In genomic region chr11:772429-773390, GRCh38 we compare ENCODE assay signal across 18 cellular contexts. TPM values are rescaled to one million over a fixed set of nuclear protein-coding genes. Genes with fewer than 3 reads are reported as not detected.
DNase-seq lines count a peak whose midpoint lies in the region; ATAC-seq, FAIRE-seq and TF ChIP-seq lines count a peak whose summit lies in the region.
"Had no signal": no experiment of that assay in that cellular context is flagged by ENCODE, and none has a peak within 500 bp of the region (broad histone marks: within the 10 kb centered on the region; RNA-seq: fewer than 3 reads in every experiment).

No MANE protein-coding gene starts in this region.

- no peak overlapping the region for H3K4me3 ChIP-seq in K562
- no peak overlapping the region for H3K4me3 ChIP-seq in lower lobe of right lung

- 94% methylated on average over 27 of the region's 34 CpGs for WGBS in K562 (ENCODE audit: insufficient coverage, low coverage, missing lambda C conversion rate)

- H3K79me2 ChIP-seq in K562 (ENCODE audit: control insufficient read depth, insufficient read depth, low read length) = peaks cover 68% of the 10 kb centered on the region

- intact Hi-C loops in K562 (cut with micrococcal nuclease) = no loop called here
- intact Hi-C loops in lower lobe of right lung (cut with DNase I) = no loop called here

- H3K36me3 Mint-ChIP-seq in activated T-cell treated with anti-CD3 and anti-CD28 coated beads, Interleukin-2, amount 50 U/mL, for 72 hours (ENCODE audit: insufficient read depth in 2 of 2) = peaks cover 0 to 4% of the 10 kb centered on the region in 2 donors

- H3K4me2 ChIP-seq in K562 (ENCODE audit: insufficient read depth, low read length) = no peak overlapping the region
- H3K4me2 ChIP-seq: KMS-11 had no signal

- no peak for TF ChIP-seq RAD21 in K562 (CRISPR knock-in tag; conservative IDR thresholded peaks at IDR 0.05 in 1 of 2, IDR thresholded peaks at IDR 0.05 in 1 of 2)

- peaks cover 6% of the 10 kb centered on the region for H3K9me1 ChIP-seq in K562 (ENCODE audit: control insufficient read depth, insufficient read depth, low read length)

- no peak for FAIRE-seq in K562 (lab: Jason Lieb, UNC)
- FAIRE-seq: small intestine had no signal

- peaks cover 28% of the 10 kb centered on the region for H4K20me1 ChIP-seq in K562 (replicated peaks; ENCODE audit: control insufficient read depth, insufficient read depth, low read length)

- no peak overlapping the region for H3K27ac Mint-ChIP-seq in activated T-cell treated with anti-CD3 and anti-CD28 coated beads, Interleukin-2, amount 50 U/mL, for 72 hours
- H3K27ac Mint-ChIP-seq: activated T-helper 2 cell treated with anti-CD3 and anti-CD28 coated beads, Interferon-gamma antibody, Interleukin-2, Interleukin-4, amounts not matched to agents 10 μg/mL and 5 μg/mL and 100 μg/mL, durations not matched to agents 14 hours and 24 hours and 36 hours; CD8-positive, alpha-beta T cell; naive thymus-derived CD8-positive, alpha-beta T cell had no signal

- POLR2A ChIA-PET in K562 (lab: Yijun Ruan, JAX) = interaction anchor here (0.6 to 0.9 kb wide), 3 partner anchors 9 to 300 kb away, joined by 3 read pairs; no protein-coding TSS in a partner anchor

- in situ Hi-C loops in K562 (cut with MboI) = no loop called here

- H3K27ac ChIP-seq in K562 (ENCODE audit: extremely low read depth, low read depth, low read length) = no peak overlapping the region
- H3K27ac ChIP-seq in lower lobe of right lung = no peak overlapping the region
- H3K27ac ChIP-seq in temporal lobe (ENCODE audit: low read depth, low read length) = peak overlapping the region; percentile 88
- H3K27ac ChIP-seq: KMS-11 had no signal

- H3K4me1 ChIP-seq in K562 (replicated peaks in 1 of 2; ENCODE audit: control insufficient read depth in 2 of 2, insufficient read depth in 2 of 2, low read length in 2 of 2) = peaks cover 9 to 75% of the 10 kb centered on the region in 2 experiments; a peak in 3 of 5 replicates
- peaks cover 20% of the 10 kb centered on the region for H3K4me1 ChIP-seq in lower lobe of right lung

- TF ChIP-seq CTCF in K562 (IDR thresholded peaks at IDR 0.05 in 2 of 3, conservative IDR thresholded peaks at IDR 0.05 in 1 of 3; ENCODE audit: insufficient read depth in 2 of 3, low read depth in 1 of 3, low read length in 3 of 3) (no peak), lower lobe of right lung (IDR thresholded peaks at IDR 0.05) (no peak)

- no peak overlapping the region for H3K4me3 Mint-ChIP-seq in activated T-cell treated with anti-CD3 and anti-CD28 coated beads, Interleukin-2, amount 50 U/mL, for 72 hours
- H3K4me3 Mint-ChIP-seq: CD8-positive, alpha-beta T cell; naive thymus-derived CD8-positive, alpha-beta T cell had no signal

- CTCF ChIA-PET in K562 (lab: Yijun Ruan, JAX; ENCODE audit: low intra/inter-chr PET ratio) = no interaction called here

- DNase-seq in K562 (ENCODE audit: extremely low read depth in 1 of 4, low spot score in 3 of 4) (no peak), lower lobe of right lung (peak; percentile 44), SIG-M5 treated with dmso at 0.1 percent for 504 hours (lab: John Stamatoyannopoulos, UW; ENCODE audit: unreplicated experiment) (no peak)
- DNase-seq in activated T-cell treated with anti-CD3 and anti-CD28 coated beads, Interleukin-2, amount 50 U/mL, for 72 hours = no peak
- DNase-seq: activated CD4-positive, alpha-beta T cell treated with anti-CD3 and anti-CD28 coated beads, Interleukin-2, amount 50 U/mL, for 48 hours; CD8-positive, alpha-beta T cell; GDM1; kidney glomerular epithelial cell; naive thymus-derived CD8-positive, alpha-beta T cell; NCI-H187 treated with DMSO at 0.1 percent for 48 hours; NCI-H526 treated with DMSO at 0.1 percent for 48 hours; small intestine; T1000 had no signal

- H3K27me3 Mint-ChIP-seq in activated T-cell treated with anti-CD3 and anti-CD28 coated beads, Interleukin-2, amount 50 U/mL, for 72 hours (ENCODE audit: low read depth) = no peaks in the 10 kb centered on the region
- H3K27me3 Mint-ChIP-seq: naive thymus-derived CD8-positive, alpha-beta T cell had no signal

- no peak for TF ChIP-seq POLR2A in K562 (conservative IDR thresholded peaks at IDR 0.05)

- H3K9me3 ChIP-seq in K562 (replicated peaks; ENCODE audit: control insufficient read depth, insufficient read depth, low read depth, low read length) (no peaks in the 10 kb centered on the region; the same call in 1 of the 2 replicates), lower lobe of right lung (no peaks in the 10 kb centered on the region)

- no TSS peak for BruUV-seq in K562 (replicated peaks; lab: Mats Ljungman, UMichigan)

- peaks cover 62% of the 10 kb centered on the region for H3K36me3 ChIP-seq in K562 (ENCODE audit: control insufficient read depth, insufficient read depth, low read length)
- peaks cover 44% of the 10 kb centered on the region for H3K36me3 ChIP-seq in lower lobe of right lung

- no peaks in the 10 kb centered on the region for H3K9me3 Mint-ChIP-seq in activated T-cell treated with anti-CD3 and anti-CD28 coated beads, Interleukin-2, amount 50 U/mL, for 72 hours
- H3K9me3 Mint-ChIP-seq: activated T-helper 2 cell treated with anti-CD3 and anti-CD28 coated beads, Interferon-gamma antibody, Interleukin-2, Interleukin-4, amounts not matched to agents 10 μg/mL and 5 μg/mL and 100 μg/mL, durations not matched to agents 14 hours and 24 hours and 36 hours; CD8-positive, alpha-beta T cell; naive thymus-derived CD8-positive, alpha-beta T cell had no signal

- H3K9ac ChIP-seq in K562 (ENCODE audit: insufficient read depth in 1 of 2, low read depth in 2 of 2, low read length in 2 of 2) = peak overlapping the region in 1 of 2 experiments; percentile 65; a peak in 2 of 4 replicates
- H3K9ac ChIP-seq: KMS-11 had no signal

- no peak for TF ChIP-seq EP300 in K562 (IDR thresholded peaks at IDR 0.05; ENCODE audit: low read length)

- no peak overlapping the region for H2AFZ ChIP-seq in K562 (ENCODE audit: low read depth, low read length)

- H3K27me3 ChIP-seq in K562 (ENCODE audit: control insufficient read depth in 2 of 2, insufficient read depth in 2 of 2, low read length in 2 of 2) = no peaks in the 10 kb centered on the region
- no peaks in the 10 kb centered on the region for H3K27me3 ChIP-seq in lower lobe of right lung (ENCODE audit: low read depth)

- no peak for ATAC-seq in K562
- no peak for ATAC-seq in lower lobe of right lung
- ATAC-seq in activated T-cell treated with anti-CD3 and anti-CD28 coated beads, Interleukin-2, amount 50 U/mL, for 72 hours (replicated peaks in 1 of 2) = no peak
- ATAC-seq: CD8-positive, alpha-beta T cell; naive thymus-derived CD8-positive, alpha-beta T cell; Right ventricle myocardium inferior had no signal

- peaks cover 21% of the 10 kb centered on the region for H3K4me1 Mint-ChIP-seq in activated T-cell treated with anti-CD3 and anti-CD28 coated beads, Interleukin-2, amount 50 U/mL, for 72 hours (ENCODE audit: low read depth)

RNA-seq across cellular contexts. Expression of gene GATD1, which starts 4.6 kb away (rescaled TPM):
- total RNA-seq in K562 (2011; cell fraction: chromatin; rRNA removed; ENCODE audit: low replicate concordance) = 140 and 450 TPM in 2 replicates
- total RNA-seq in K562 (2011; cell fraction: nucleolus; rRNA removed) = 336 and 342 TPM in 2 replicates
- 156 and 178 TPM in 2 replicates for total RNA-seq in K562 (2011; cell fraction: nucleoplasm; rRNA removed)
- total RNA-seq in K562 (2014; rRNA removed) (50.8 and 50.9 TPM in 2 replicates), K562 (2014; rRNA removed; fragmentation: Illumina TruSeq; extraction: Trizol) (13.5 and 17.1 TPM in 2 replicates), K562 (2015; rRNA removed; fragmentation: Illumina TruSeq; extraction: Trizol) (45.4 and 49.5 TPM in 2 replicates), K562 (2021) (105 and 118 TPM in 2 replicates), lower lobe of right lung (46.7 TPM), temporal lobe (24.8 TPM)
- polyA plus RNA-seq in K562 (2011; rRNA removed) (35.8 and 58.6 TPM in 2 replicates), K562 (2014; fragmentation: Illumina TruSeq; extraction: Trizol) (36.9 and 78.5 TPM in 2 replicates), K562 (2014; fragmentation: Nextera tagmentation; extraction: Ambion mirVana) (1 to 10 TPM; 2.8 to 3.3 TPM), K562 (2014; rRNA removed) (144 TPM in 2 replicates)
- 47.9 and 104 TPM in 2 replicates for polyA plus RNA-seq in K562 (2011; cell fraction: cytosol; rRNA removed)
- polyA plus RNA-seq in K562 (2011; cell fraction: nucleus; rRNA removed) = 263 and 504 TPM in 2 replicates
- polyA plus RNA-seq in K562 (2012) = 53.2 and 84.6 TPM in 2 replicates
- polyA minus RNA-seq in K562 (2011; rRNA and poly(A)+ RNA removed) = 6.8 and 13.8 TPM in 2 replicates
- 29.3 and 39.0 TPM in 2 replicates for polyA minus RNA-seq in K562 (2011; cell fraction: cytosol; rRNA and poly(A)+ RNA removed)
- polyA minus RNA-seq in K562 (2011; cell fraction: nucleus; rRNA and poly(A)+ RNA removed) = 57.2 and 63.4 TPM in 2 replicates
- total RNA-seq in activated T-cell treated with anti-CD3 and anti-CD28 coated beads, Interleukin-2, amount 50 U/mL, for 72 hours = 10 to 100 TPM; 31.9 to 34.4 TPM

RNA-seq across cellular contexts. Expression of gene CEND1, which starts 17.2 kb away (rescaled TPM):
- not detected in 2 replicates for total RNA-seq in K562 (2011; cell fraction: chromatin; rRNA removed; ENCODE audit: low replicate concordance)
- not detected in 2 replicates for total RNA-seq in K562 (2011; cell fraction: nucleolus; rRNA removed)
- total RNA-seq in K562 (2011; cell fraction: nucleoplasm; rRNA removed) = not detected in 2 replicates
- total RNA-seq in K562 (2014; rRNA removed) (0.18 and 0.73 TPM in 2 replicates), K562 (2014; rRNA removed; fragmentation: Illumina TruSeq; extraction: Trizol) (not detected in 2 replicates), K562 (2015; rRNA removed; fragmentation: Illumina TruSeq; extraction: Trizol) (not detected in 2 replicates), K562 (2021) (0.16 and 0.63 TPM in 2 replicates), lower lobe of right lung (not detected), temporal lobe (8.6 TPM)
- polyA plus RNA-seq in K562 (2011; rRNA removed) (not detected in 2 replicates), K562 (2014; fragmentation: Illumina TruSeq; extraction: Trizol) (0.13 and 0.24 TPM in 2 replicates), K562 (2014; fragmentation: Nextera tagmentation; extraction: Ambion mirVana) (not detected), K562 (2014; rRNA removed) (1.2 TPM in 1 of 2 replicates, not detected in the other)
- polyA plus RNA-seq in K562 (2011; cell fraction: cytosol; rRNA removed) = 0.06 TPM in 1 of 2 replicates, not detected in the other
- not detected in 2 replicates for polyA plus RNA-seq in K562 (2011; cell fraction: nucleus; rRNA removed)
- polyA plus RNA-seq in K562 (2012) = 0.28 and 0.31 TPM in 2 replicates
- polyA minus RNA-seq in K562 (2011; rRNA and poly(A)+ RNA removed) = not detected in 2 replicates
- not detected in 2 replicates for polyA minus RNA-seq in K562 (2011; cell fraction: cytosol; rRNA and poly(A)+ RNA removed)
- polyA minus RNA-seq in K562 (2011; cell fraction: nucleus; rRNA and poly(A)+ RNA removed) = not detected in 2 replicates
- total RNA-seq in activated T-cell treated with anti-CD3 and anti-CD28 coated beads, Interleukin-2, amount 50 U/mL, for 72 hours = 1 to 10 TPM; 1.4 to 1.6 TPM
- total RNA-seq: CD8-positive, alpha-beta T cell; H4; naive thymus-derived CD8-positive, alpha-beta T cell; Right ventricle myocardium inferior had no signal
- polyA plus RNA-seq: naive thymus-derived CD8-positive, alpha-beta T cell had no signal

RNA-seq across cellular contexts. Expression of gene SLC25A22, which starts 25.4 kb away (rescaled TPM):
- total RNA-seq in K562 (2011; cell fraction: chromatin; rRNA removed; ENCODE audit: low replicate concordance) = 18.6 and 84.0 TPM in 2 replicates
- total RNA-seq in K562 (2011; cell fraction: nucleolus; rRNA removed) = 75.0 and 76.5 TPM in 2 replicates
- 35.6 and 39.5 TPM in 2 replicates for total RNA-seq in K562 (2011; cell fraction: nucleoplasm; rRNA removed)
- total RNA-seq in K562 (2014; rRNA removed) (17.0 and 21.5 TPM in 2 replicates), K562 (2014; rRNA removed; fragmentation: Illumina TruSeq; extraction: Trizol) (2.5 and 3.0 TPM in 2 replicates), K562 (2015; rRNA removed; fragmentation: Illumina TruSeq; extraction: Trizol) (11.4 and 11.8 TPM in 2 replicates), K562 (2021) (54.7 and 55.4 TPM in 2 replicates), lower lobe of right lung (18.2 TPM), temporal lobe (19.7 TPM)
- polyA plus RNA-seq in K562 (2011; rRNA removed) (9.3 and 32.2 TPM in 2 replicates), K562 (2014; fragmentation: Illumina TruSeq; extraction: Trizol) (15.0 and 37.3 TPM in 2 replicates), K562 (2014; fragmentation: Nextera tagmentation; extraction: Ambion mirVana) (under 1 TPM; 0.41 to 0.44 TPM), K562 (2014; rRNA removed) (30.0 and 32.8 TPM in 2 replicates)
- 10.7 and 26.2 TPM in 2 replicates for polyA plus RNA-seq in K562 (2011; cell fraction: cytosol; rRNA removed)
- polyA plus RNA-seq in K562 (2011; cell fraction: nucleus; rRNA removed) = 46.7 and 86.6 TPM in 2 replicates
- 25.7 and 28.8 TPM in 2 replicates for polyA plus RNA-seq in K562 (2012)
- 6.1 and 7.3 TPM in 2 replicates for polyA minus RNA-seq in K562 (2011; rRNA and poly(A)+ RNA removed)
- polyA minus RNA-seq in K562 (2011; cell fraction: cytosol; rRNA and poly(A)+ RNA removed) = 19.8 and 31.9 TPM in 2 replicates
- 14.7 and 16.0 TPM in 2 replicates for polyA minus RNA-seq in K562 (2011; cell fraction: nucleus; rRNA and poly(A)+ RNA removed)
- total RNA-seq in activated T-cell treated with anti-CD3 and anti-CD28 coated beads, Interleukin-2, amount 50 U/mL, for 72 hours = 10 to 100 TPM; 30.8 to 40.2 TPM

RNA-seq across cellular contexts. Expression of gene TALDO1, which starts 25.4 kb away (rescaled TPM):
- 172 and 310 TPM in 2 replicates for total RNA-seq in K562 (2011; cell fraction: chromatin; rRNA removed; ENCODE audit: low replicate concordance)
- total RNA-seq in K562 (2011; cell fraction: nucleolus; rRNA removed) = 171 and 194 TPM in 2 replicates
- 200 and 202 TPM in 2 replicates for total RNA-seq in K562 (2011; cell fraction: nucleoplasm; rRNA removed)
- total RNA-seq in K562 (2014; rRNA removed) = 507 and 536 TPM in 2 replicates
- 228 and 260 TPM in 2 replicates for total RNA-seq in K562 (2014; rRNA removed; fragmentation: Illumina TruSeq; extraction: Trizol)
- 413 and 441 TPM in 2 replicates for total RNA-seq in K562 (2015; rRNA removed; fragmentation: Illumina TruSeq; extraction: Trizol)
- 541 and 595 TPM in 2 replicates for total RNA-seq in K562 (2021)
- 416 and 427 TPM in 2 replicates for polyA plus RNA-seq in K562 (2011; rRNA removed)
- polyA plus RNA-seq in K562 (2011; cell fraction: cytosol; rRNA removed) = 459 and 498 TPM in 2 replicates
- 247 and 274 TPM in 2 replicates for polyA plus RNA-seq in K562 (2011; cell fraction: nucleus; rRNA removed)
- polyA plus RNA-seq in K562 (2012) = 413 and 492 TPM in 2 replicates
- polyA plus RNA-seq in K562 (2014; fragmentation: Illumina TruSeq; extraction: Trizol) = 400 and 436 TPM in 2 replicates
- 100 to 1,000 TPM; 328 to 492 TPM for polyA plus RNA-seq in K562 (2014; fragmentation: Nextera tagmentation; extraction: Ambion mirVana)
- 520 and 521 TPM in 2 replicates for polyA plus RNA-seq in K562 (2014; rRNA removed)
- 150 and 162 TPM in 2 replicates for polyA minus RNA-seq in K562 (2011; rRNA and poly(A)+ RNA removed)
- polyA minus RNA-seq in K562 (2011; cell fraction: cytosol; rRNA and poly(A)+ RNA removed) = 252 and 295 TPM in 2 replicates
- 42.5 and 74.1 TPM in 2 replicates for polyA minus RNA-seq in K562 (2011; cell fraction: nucleus; rRNA and poly(A)+ RNA removed)
- total RNA-seq in lower lobe of right lung = 218 TPM
- total RNA-seq in temporal lobe = 56.3 TPM
- total RNA-seq in activated T-cell treated with anti-CD3 and anti-CD28 coated beads, Interleukin-2, amount 50 U/mL, for 72 hours = 100 to 1,000 TPM; 152 to 155 TPM

RNA-seq across cellular contexts. Expression of gene PIDD1, which starts 32.3 kb away (rescaled TPM):
- 31.9 and 139 TPM in 2 replicates for total RNA-seq in K562 (2011; cell fraction: chromatin; rRNA removed; ENCODE audit: low replicate concordance)
- total RNA-seq in K562 (2011; cell fraction: nucleolus; rRNA removed) = 157 and 166 TPM in 2 replicates
- 58.5 and 69.8 TPM in 2 replicates for total RNA-seq in K562 (2011; cell fraction: nucleoplasm; rRNA removed)
- total RNA-seq in K562 (2014; rRNA removed) = 13.2 and 18.7 TPM in 2 replicates
- total RNA-seq in K562 (2014; rRNA removed; fragmentation: Illumina TruSeq; extraction: Trizol) = 0.95 and 1.0 TPM in 2 replicates
- total RNA-seq in K562 (2015; rRNA removed; fragmentation: Illumina TruSeq; extraction: Trizol) = 7.3 and 7.6 TPM in 2 replicates
- total RNA-seq in K562 (2021) = 31.3 and 32.1 TPM in 2 replicates
- 8.5 and 20.7 TPM in 2 replicates for polyA plus RNA-seq in K562 (2011; rRNA removed)
- 13.4 and 29.0 TPM in 2 replicates for polyA plus RNA-seq in K562 (2011; cell fraction: cytosol; rRNA removed)
- 284 and 380 TPM in 2 replicates for polyA plus RNA-seq in K562 (2011; cell fraction: nucleus; rRNA removed)
- polyA plus RNA-seq in K562 (2012) = 20.6 and 37.0 TPM in 2 replicates
- 3.0 and 11.1 TPM in 2 replicates for polyA plus RNA-seq in K562 (2014; fragmentation: Illumina TruSeq; extraction: Trizol)
- polyA plus RNA-seq in K562 (2014; fragmentation: Nextera tagmentation; extraction: Ambion mirVana) = under 1 TPM; 0.32 to 0.36 TPM
- 47.5 and 52.7 TPM in 2 replicates for polyA plus RNA-seq in K562 (2014; rRNA removed)
- 2.6 and 3.2 TPM in 2 replicates for polyA minus RNA-seq in K562 (2011; rRNA and poly(A)+ RNA removed)
- 11.4 and 11.9 TPM in 2 replicates for polyA minus RNA-seq in K562 (2011; cell fraction: cytosol; rRNA and poly(A)+ RNA removed)
- polyA minus RNA-seq in K562 (2011; cell fraction: nucleus; rRNA and poly(A)+ RNA removed) = 53.5 and 55.9 TPM in 2 replicates
- total RNA-seq in lower lobe of right lung = 12.6 TPM
- total RNA-seq in temporal lobe = 4.9 TPM
- total RNA-seq in activated T-cell treated with anti-CD3 and anti-CD28 coated beads, Interleukin-2, amount 50 U/mL, for 72 hours = 10 to 100 TPM; 25.2 to 34.2 TPM
